Comparison of ENCODE assay signal across 8 cellular contexts in the genomic region with DNA sequence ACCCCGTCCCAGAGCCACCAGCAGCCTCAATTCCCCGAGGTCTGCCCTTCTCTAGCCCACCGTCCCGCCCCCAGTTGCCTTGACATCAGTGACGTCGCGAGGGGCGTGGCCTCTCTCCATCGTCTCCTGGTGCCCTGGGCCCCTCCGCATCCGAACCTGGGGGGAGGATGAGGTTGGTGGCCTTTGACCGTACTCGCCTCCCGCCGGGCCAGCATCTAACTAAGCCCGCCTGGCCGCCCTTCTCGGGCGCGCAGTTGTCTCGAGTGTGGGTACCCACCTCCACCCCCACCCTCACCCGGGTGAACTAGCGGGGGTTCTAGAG. TPM values are rescaled to one million over a fixed set of nuclear protein-coding genes. Genes with fewer than 3 reads are reported as not detected.
DNase-seq lines count a peak whose midpoint lies in the region; ATAC-seq and TF ChIP-seq lines count a peak whose summit lies in the region.

No MANE protein-coding gene starts in this region.

- peak overlapping the region; percentile 91 for H3K27ac ChIP-seq in AG04450 (ENCODE audit: low read depth, low read length)
- H3K27ac ChIP-seq in colonic mucosa: peak overlapping the region; percentile 97

- CTCF ChIA-PET in AG04450 (lab: Charles Lee): interaction anchor here (0.5 to 3.6 kb wide), 3 partner anchors 131 to 209 kb away, joined by 4 to 22 read pairs (median 6); no protein-coding TSS in a partner anchor

- peaks cover 46% of the 10 kb centered on the region for H3K4me1 ChIP-seq in colonic mucosa

- H3K36me3 ChIP-seq in colonic mucosa: no peaks in the 10 kb centered on the region

- intact Hi-C loops in activated CD4-positive, alpha-beta T cell treated with anti-CD3 and anti-CD28 coated beads, Interleukin-2, amount 10 ng/mL, durations not matched to agents 24 days and 14 days (cut with micrococcal nuclease): loop anchor here (5.0 kb wide), 1 partner anchor 129 kb away; no protein-coding TSS in a partner anchor
- intact Hi-C loops in colonic mucosa (cut with DNase I): no loop called here

- no peaks in the 10 kb centered on the region for H3K36me3 Mint-ChIP-seq in activated CD4-positive, alpha-beta T cell treated with anti-CD3 and anti-CD28 coated beads, Interleukin-2, amount 10 ng/mL, durations not matched to agents 24 days and 14 days (ENCODE audit: low read depth)

- TF ChIP-seq CTCF in AG04450 (IDR thresholded peaks at IDR 0.05; ENCODE audit: low read depth, low read length) (no peak), colonic mucosa (IDR thresholded peaks at IDR 0.05) (no peak)

- H3K9ac ChIP-seq in colonic mucosa (ENCODE audit: low read depth in 2 of 2, low read length in 2 of 2): peak overlapping the region; percentile 88 to 93

- no peaks in the 10 kb centered on the region for H3K9me3 Mint-ChIP-seq in activated CD4-positive, alpha-beta T cell treated with anti-CD3 and anti-CD28 coated beads, Interleukin-2, amount 10 ng/mL, durations not matched to agents 24 days and 14 days

- H3K4me3 ChIP-seq in AG04450 (ENCODE audit: low read depth, low read length) (peak overlapping the region; percentile 73), colonic mucosa (peak overlapping the region; percentile 66)

- H3K27me3 Mint-ChIP-seq in activated CD4-positive, alpha-beta T cell treated with anti-CD3 and anti-CD28 coated beads, Interleukin-2, amount 10 ng/mL, durations not matched to agents 24 days and 14 days: no peaks in the 10 kb centered on the region

- peak overlapping the region; percentile 94 for H3K27ac Mint-ChIP-seq in activated CD4-positive, alpha-beta T cell treated with anti-CD3 and anti-CD28 coated beads, Interleukin-2, amount 10 ng/mL, durations not matched to agents 24 days and 14 days

- POLR2A ChIA-PET in AG04450 (lab: Yijun Ruan, JAX): interaction anchor here (0.9 to 1.5 kb wide), 2 partner anchors 9 to 62 kb away, joined by 3 to 4 read pairs; no protein-coding TSS in a partner anchor

- DNase-seq in AG04450 (ENCODE audit: low read depth, low spot score) (no peak), NCI-H510A (lab: John Stamatoyannopoulos, UW) (peak; percentile 92), colonic mucosa (peak; percentile 96), left lobe of liver (ENCODE audit: low spot score) (peak; percentile 99)
- peak; percentile 99 for DNase-seq in activated CD4-positive, alpha-beta T cell treated with anti-CD3 and anti-CD28 coated beads, Interleukin-2, amount 10 ng/mL, durations not matched to agents 24 days and 14 days
- peak; percentile 90 to 98 for DNase-seq in stimulated activated CD4-positive, alpha-beta T cell treated with anti-CD3 and anti-CD28 coated beads, Interleukin-2, amount 100 ng/mL, for 24 hours

- no peaks in the 10 kb centered on the region; the same call in 1 of the 2 replicates for H3K9me3 ChIP-seq in AG04450 (ENCODE audit: control insufficient read depth, insufficient read depth, low read length)
- H3K9me3 ChIP-seq in colonic mucosa: no peaks in the 10 kb centered on the region

- peak overlapping the region; percentile 90 for H3K4me3 Mint-ChIP-seq in activated CD4-positive, alpha-beta T cell treated with anti-CD3 and anti-CD28 coated beads, Interleukin-2, amount 10 ng/mL, durations not matched to agents 24 days and 14 days

- ATAC-seq in GM18873 (IDR thresholded peaks at IDR 0.05; ENCODE audit: low FRiP score, unreplicated experiment): peak; percentile 39
- ATAC-seq in HG03108 (IDR thresholded peaks at IDR 0.05; ENCODE audit: unreplicated experiment): peak; percentile 40
- ATAC-seq in left lobe of liver: peak; percentile 51

- H3K4me1 Mint-ChIP-seq in activated CD4-positive, alpha-beta T cell treated with anti-CD3 and anti-CD28 coated beads, Interleukin-2, amount 10 ng/mL, durations not matched to agents 24 days and 14 days: peaks cover 60% of the 10 kb centered on the region

- H3K27me3 ChIP-seq in AG04450 (ENCODE audit: control insufficient read depth, insufficient read depth, low read length) (no peaks in the 10 kb centered on the region), colonic mucosa (no peaks in the 10 kb centered on the region)

RNA-seq across cellular contexts. Expression of a gene that starts 5.5 kb away (rescaled TPM):
- polyA plus RNA-seq in AG04450 (2011; rRNA removed): 0.53 and 0.58 TPM in 2 replicates
- polyA minus RNA-seq in AG04450 (2011; rRNA and poly(A)+ RNA removed): 0.83 and 1.00 TPM in 2 replicates
- 0.58 and 0.64 TPM in 2 replicates for total RNA-seq in activated CD4-positive, alpha-beta T cell treated with anti-CD3 and anti-CD28 coated beads, Interleukin-2, amount 10 ng/mL, durations not matched to agents 24 days and 14 days
- under 1 TPM in 1 of 2 donors, not detected in 1; 0.30 TPM for total RNA-seq in colonic mucosa
- total RNA-seq in left lobe of liver: 4.6 TPM

RNA-seq across cellular contexts. Expression of a gene that starts 42.7 kb away (rescaled TPM):
- 6.9 and 7.6 TPM in 2 replicates for polyA plus RNA-seq in AG04450 (2011; rRNA removed)
- 3.3 and 4.0 TPM in 2 replicates for polyA minus RNA-seq in AG04450 (2011; rRNA and poly(A)+ RNA removed)
- 85.0 and 85.1 TPM in 2 replicates for total RNA-seq in activated CD4-positive, alpha-beta T cell treated with anti-CD3 and anti-CD28 coated beads, Interleukin-2, amount 10 ng/mL, durations not matched to agents 24 days and 14 days
- 10 to 100 TPM; 29.1 to 54.7 TPM for total RNA-seq in colonic mucosa
- 156 TPM for total RNA-seq in left lobe of liver

RNA-seq across cellular contexts. Expression of a gene that starts 45.0 kb away (rescaled TPM):
- polyA plus RNA-seq in AG04450 (2011; rRNA removed): not detected in 2 replicates
- not detected in 2 replicates for polyA minus RNA-seq in AG04450 (2011; rRNA and poly(A)+ RNA removed)
- not detected in 2 replicates for total RNA-seq in activated CD4-positive, alpha-beta T cell treated with anti-CD3 and anti-CD28 coated beads, Interleukin-2, amount 10 ng/mL, durations not matched to agents 24 days and 14 days
- total RNA-seq in colonic mucosa: not detected
- not detected for total RNA-seq in left lobe of liver

RNA-seq across cellular contexts. Expression of a gene that starts 49.4 kb away (rescaled TPM):
- polyA plus RNA-seq in AG04450 (2011; rRNA removed): not detected in 2 replicates
- polyA minus RNA-seq in AG04450 (2011; rRNA and poly(A)+ RNA removed): not detected in 2 replicates
- not detected in 2 replicates for total RNA-seq in activated CD4-positive, alpha-beta T cell treated with anti-CD3 and anti-CD28 coated beads, Interleukin-2, amount 10 ng/mL, durations not matched to agents 24 days and 14 days
- total RNA-seq in colonic mucosa (not detected), left lobe of liver (not detected)
